ENCODE assay signal across 9 cellular contexts in the genomic region with DNA sequence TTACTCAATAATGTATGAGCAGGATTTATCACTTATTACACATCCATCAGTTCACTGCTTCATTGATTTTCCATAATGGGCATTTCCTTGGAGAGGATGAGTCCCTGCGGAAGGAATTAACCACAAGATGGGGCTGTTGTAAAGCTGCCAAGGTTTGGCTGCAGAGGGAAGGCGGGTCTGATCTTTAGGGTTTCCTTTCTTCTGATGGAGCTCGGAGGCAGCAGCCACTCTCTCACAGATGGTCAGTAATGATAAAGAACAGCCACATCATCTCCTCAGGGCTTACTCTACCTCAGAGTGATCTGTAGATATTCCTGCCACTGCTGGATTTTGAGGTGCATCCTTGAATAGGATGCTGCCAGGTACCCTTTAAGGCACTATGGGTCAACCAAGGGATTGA.
A peak's percentile ranks its signal among the peaks of the same experiment; 100 is the strongest.
DNase-seq lines count a peak whose midpoint lies in the region; ATAC-seq and TF ChIP-seq lines count a peak whose summit lies in the region.
"Had no signal": no experiment of that assay in that cellular context is flagged by ENCODE, and none has a peak within 500 bp of the region (broad histone marks: within the 10 kb centered on the region; RNA-seq: fewer than 3 reads in every experiment).

No MANE protein-coding gene starts in this region.

- no peak overlapping the region for H3K4me3 ChIP-seq in cardiac muscle cell

- no peak overlapping the region for H3K4me3 Mint-ChIP-seq in osteocyte (ENCODE audit: unreplicated experiment)
- H3K4me3 Mint-ChIP-seq in stimulated activated memory B cell treated with anti-CD40 and anti-IgM and Interleukin-4, amounts not matched to agents 10 μg/mL and 1 μg/mL and 100 μg/mL, for 72 hours = no peak overlapping the region
- H3K4me3 Mint-ChIP-seq in activated T-cell treated with anti-CD3 and anti-CD28 coated beads, Interleukin-2, amount 50 U/mL, for 72 hours = no peak overlapping the region
- H3K4me3 Mint-ChIP-seq: central memory CD8-positive, alpha-beta T cell had no signal

- TF ChIP-seq CTCF in cardiac muscle cell (IDR thresholded peaks at IDR 0.05; ENCODE audit: low read depth, low read length) (peak; percentile 69), osteocyte (IDR thresholded peaks at IDR 0.05) (peak; percentile 76)

- H3K27ac Mint-ChIP-seq in osteocyte (ENCODE audit: unreplicated experiment) = no peak overlapping the region
- H3K27ac Mint-ChIP-seq in stimulated activated memory B cell treated with anti-CD40 and anti-IgM and Interleukin-4, amounts not matched to agents 10 μg/mL and 1 μg/mL and 100 μg/mL, for 72 hours = no peak overlapping the region
- no peak overlapping the region for H3K27ac Mint-ChIP-seq in activated T-cell treated with anti-CD3 and anti-CD28 coated beads, Interleukin-2, amount 50 U/mL, for 72 hours

- peaks cover 11% of the 10 kb centered on the region for H3K4me1 ChIP-seq in cardiac muscle cell (ENCODE audit: low read depth)

- no peaks in the 10 kb centered on the region for H3K27me3 ChIP-seq in cardiac muscle cell

- peaks cover 37% of the 10 kb centered on the region for H3K36me3 Mint-ChIP-seq in osteocyte (ENCODE audit: unreplicated experiment)
- peaks cover 47% of the 10 kb centered on the region for H3K36me3 Mint-ChIP-seq in stimulated activated memory B cell treated with anti-CD40 and anti-IgM and Interleukin-4, amounts not matched to agents 10 μg/mL and 1 μg/mL and 100 μg/mL, for 72 hours
- peaks cover 0 to 9% of the 10 kb centered on the region in 2 donors for H3K36me3 Mint-ChIP-seq in activated T-cell treated with anti-CD3 and anti-CD28 coated beads, Interleukin-2, amount 50 U/mL, for 72 hours (ENCODE audit: insufficient read depth in 2 of 2)

- no peak for ATAC-seq in Right ventricle myocardium inferior
- ATAC-seq in stimulated activated memory B cell treated with anti-CD40 and anti-IgM and Interleukin-4, amounts not matched to agents 10 μg/mL and 1 μg/mL and 100 μg/mL, for 72 hours = no peak
- ATAC-seq in activated T-cell treated with anti-CD3 and anti-CD28 coated beads, Interleukin-2, amount 50 U/mL, for 72 hours (replicated peaks in 1 of 2) = no peak

- peaks cover 28% of the 10 kb centered on the region for H3K36me3 ChIP-seq in cardiac muscle cell

- no peaks in the 10 kb centered on the region for H3K27me3 Mint-ChIP-seq in osteocyte (ENCODE audit: unreplicated experiment)
- no peaks in the 10 kb centered on the region for H3K27me3 Mint-ChIP-seq in stimulated activated memory B cell treated with anti-CD40 and anti-IgM and Interleukin-4, amounts not matched to agents 10 μg/mL and 1 μg/mL and 100 μg/mL, for 72 hours
- H3K27me3 Mint-ChIP-seq in activated T-cell treated with anti-CD3 and anti-CD28 coated beads, Interleukin-2, amount 50 U/mL, for 72 hours (ENCODE audit: low read depth) = no peaks in the 10 kb centered on the region
- H3K27me3 Mint-ChIP-seq: central memory CD8-positive, alpha-beta T cell had no signal

- peak; percentile 51 to 69 for DNase-seq in cardiac muscle cell (ENCODE audit: low read depth in 1 of 2, low spot score in 1 of 2)
- no peak for DNase-seq in Right ventricle myocardium inferior (ENCODE audit: missing footprints)
- DNase-seq in NCI-H2227 treated with DMSO at 0.1 percent for 48 hours (lab: John Stamatoyannopoulos, UW) = peak; percentile 36
- DNase-seq in dermis blood vessel endothelial cell = peak; percentile 72
- DNase-seq in osteocyte (ENCODE audit: extremely low spot score, unreplicated experiment) = no peak
- DNase-seq in activated T-cell treated with anti-CD3 and anti-CD28 coated beads, Interleukin-2, amount 50 U/mL, for 72 hours = no peak
- no peak for DNase-seq in stimulated activated CD8-positive, alpha-beta memory T cell treated with anti-CD3 and anti-CD28 coated beads, Interleukin-4, amount 100 ng/mL, for 48 hours

- intact Hi-C loops in Right ventricle myocardium inferior (cut with DNase I) = no loop called here

- H3K27ac ChIP-seq in cardiac muscle cell = no peak overlapping the region

- no peaks in the 10 kb centered on the region for H3K9me3 Mint-ChIP-seq in osteocyte (ENCODE audit: unreplicated experiment)
- no peaks in the 10 kb centered on the region for H3K9me3 Mint-ChIP-seq in stimulated activated memory B cell treated with anti-CD40 and anti-IgM and Interleukin-4, amounts not matched to agents 10 μg/mL and 1 μg/mL and 100 μg/mL, for 72 hours
- H3K9me3 Mint-ChIP-seq in activated T-cell treated with anti-CD3 and anti-CD28 coated beads, Interleukin-2, amount 50 U/mL, for 72 hours = no peaks in the 10 kb centered on the region
- H3K9me3 Mint-ChIP-seq: central memory CD8-positive, alpha-beta T cell had no signal

- H3K4me1 Mint-ChIP-seq in osteocyte (ENCODE audit: unreplicated experiment) = peaks cover 29% of the 10 kb centered on the region
- H3K4me1 Mint-ChIP-seq in stimulated activated memory B cell treated with anti-CD40 and anti-IgM and Interleukin-4, amounts not matched to agents 10 μg/mL and 1 μg/mL and 100 μg/mL, for 72 hours = no peaks in the 10 kb centered on the region
- H3K4me1 Mint-ChIP-seq in activated T-cell treated with anti-CD3 and anti-CD28 coated beads, Interleukin-2, amount 50 U/mL, for 72 hours (ENCODE audit: low read depth) = no peaks in the 10 kb centered on the region
- H3K4me1 Mint-ChIP-seq: central memory CD8-positive, alpha-beta T cell had no signal

- no peaks in the 10 kb centered on the region for H3K9me3 ChIP-seq in cardiac muscle cell (ENCODE audit: low read depth)

Comparison
In these comparisons a context has a peak if more than half of its experiments do, and no peak if none do; other contexts are left out.
1. DNase-seq: peak in cardiac muscle cell (2 of 2), NCI-H2227 treated with DMSO at 0.1 percent for 48 hours (single experiment) and dermis blood vessel endothelial cell (single experiment); none in Right ventricle myocardium inferior (single experiment), osteocyte (single experiment), activated T-cell treated with anti-CD3 and anti-CD28 coated beads, Interleukin-2, amount 50 U/mL, for 72 hours (0 of 2) and stimulated activated CD8-positive, alpha-beta memory T cell treated with anti-CD3 and anti-CD28 coated beads, Interleukin-4, amount 100 ng/mL, for 48 hours (single experiment).